16 cellular contexts compared by ENCODE assay signal in the genomic region with DNA sequence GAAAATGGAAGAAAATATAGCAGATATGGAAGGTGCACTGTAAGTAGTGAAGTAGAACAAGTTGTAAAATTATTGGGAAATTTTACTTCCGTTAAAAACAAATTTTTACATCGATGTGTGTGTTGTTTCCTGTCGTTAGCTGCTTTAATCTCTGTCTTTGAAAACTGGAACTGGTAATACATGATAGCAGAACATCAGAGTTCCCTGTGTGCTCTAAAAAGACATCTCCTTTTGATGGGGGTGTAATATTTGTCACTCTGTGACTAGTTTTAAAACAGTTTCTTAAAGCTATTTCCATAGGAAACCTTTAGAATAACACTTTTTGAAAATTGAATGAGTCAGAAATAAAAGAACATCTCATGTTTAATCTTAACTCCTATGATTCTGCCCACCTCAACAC. TPM values are rescaled to one million over a fixed set of nuclear protein-coding genes. Genes with fewer than 3 reads are reported as not detected.
DNase-seq lines count a peak whose midpoint lies in the region; ATAC-seq and TF ChIP-seq lines count a peak whose summit lies in the region.
"Had no signal": no experiment of that assay in that cellular context is flagged by ENCODE, and none has a peak within 500 bp of the region (broad histone marks: within the 10 kb centered on the region; RNA-seq: fewer than 3 reads in every experiment).

No MANE protein-coding gene starts in this region.

- H3K36me3 ChIP-seq in CD8-positive, alpha-beta T cell (ENCODE audit: insufficient read depth, low read length), result peaks cover 19% of the 10 kb centered on the region

- H3K4me1 ChIP-seq in CD8-positive, alpha-beta T cell (ENCODE audit: insufficient read depth, low read length), result no peaks in the 10 kb centered on the region
- H3K4me1 ChIP-seq: Peyer's patch had no signal

- intact Hi-C loops in activated naive CD4-positive, alpha-beta T cell treated with anti-CD3 and anti-CD28 coated beads for 36 hours (cut with micrococcal nuclease), result no loop called here
- intact Hi-C loops in CD8-positive, alpha-beta T cell (cut with DNase I, micrococcal nuclease), result loop anchor here in 1 of 2 experiments (2.0 kb wide), 1 partner anchor 21 kb away; no protein-coding TSS in a partner anchor
- intact Hi-C loops in cardiac septum (cut with DNase I), result no loop called here

- peaks cover 24% of the 10 kb centered on the region for H3K36me3 Mint-ChIP-seq in activated naive CD4-positive, alpha-beta T cell treated with anti-CD3 and anti-CD28 coated beads for 36 hours (ENCODE audit: low read depth)
- peaks cover 64% of the 10 kb centered on the region for H3K36me3 Mint-ChIP-seq in CD8-positive, alpha-beta T cell
- H3K36me3 Mint-ChIP-seq in activated T-helper 17 cell treated with anti-CD3 and anti-CD28 coated beads, Interleukin-2, amount 50 U/mL, for 72 hours (ENCODE audit: low read depth), result peaks cover 77% of the 10 kb centered on the region

- H3K27ac ChIP-seq in CD8-positive, alpha-beta T cell (ENCODE audit: low read depth, low read length), result no peak overlapping the region
- H3K27ac ChIP-seq: Peyer's patch had no signal

- no peak for TF ChIP-seq CTCF in CD8-positive, alpha-beta T cell (IDR thresholded peaks at IDR 0.05)

- H3K27ac Mint-ChIP-seq in activated naive CD4-positive, alpha-beta T cell treated with anti-CD3 and anti-CD28 coated beads for 36 hours, result peak overlapping the region; percentile 47
- H3K27ac Mint-ChIP-seq in CD8-positive, alpha-beta T cell, result peak overlapping the region; percentile 62
- peak overlapping the region; percentile 85 for H3K27ac Mint-ChIP-seq in activated T-helper 17 cell treated with anti-CD3 and anti-CD28 coated beads, Interleukin-2, amount 50 U/mL, for 72 hours

- H3K9me3 ChIP-seq in CD8-positive, alpha-beta T cell (ENCODE audit: low read length), result no peaks in the 10 kb centered on the region
- H3K9me3 ChIP-seq: Peyer's patch had no signal

- POLR2A ChIA-PET in CD8-positive, alpha-beta T cell (lab: Charles Lee), result interaction anchor here (0.6 to 1.7 kb wide), 2 partner anchors 170 to 212 kb away, joined by 3 to 4 read pairs; no protein-coding TSS in a partner anchor

- no peak overlapping the region for H3K4me3 ChIP-seq in CD8-positive, alpha-beta T cell (ENCODE audit: low read depth, low read length)
- H3K4me3 ChIP-seq: GM12878, Peyer's patch had no signal

- no peaks in the 10 kb centered on the region for H3K9me3 Mint-ChIP-seq in activated naive CD4-positive, alpha-beta T cell treated with anti-CD3 and anti-CD28 coated beads for 36 hours
- H3K9me3 Mint-ChIP-seq in CD8-positive, alpha-beta T cell, result no peaks in the 10 kb centered on the region
- no peaks in the 10 kb centered on the region for H3K9me3 Mint-ChIP-seq in activated T-helper 17 cell treated with anti-CD3 and anti-CD28 coated beads, Interleukin-2, amount 50 U/mL, for 72 hours

- H3K4me1 Mint-ChIP-seq in activated naive CD4-positive, alpha-beta T cell treated with anti-CD3 and anti-CD28 coated beads for 36 hours (ENCODE audit: low read depth), result peaks cover 31% of the 10 kb centered on the region
- peaks cover 41% of the 10 kb centered on the region for H3K4me1 Mint-ChIP-seq in CD8-positive, alpha-beta T cell (ENCODE audit: low read depth)
- peaks cover 15% of the 10 kb centered on the region for H3K4me1 Mint-ChIP-seq in activated T-helper 17 cell treated with anti-CD3 and anti-CD28 coated beads, Interleukin-2, amount 50 U/mL, for 72 hours

- no peak for DNase-seq in activated naive CD4-positive, alpha-beta T cell treated with anti-CD3 and anti-CD28 coated beads for 36 hours
- DNase-seq in activated naive CD4-positive, alpha-beta T cell treated with anti-CD3 and anti-CD28 coated beads, Interleukin-2, amount 50 U/mL, for 16 hours, result no peak
- DNase-seq in CD8-positive, alpha-beta T cell, result no peak
- DNase-seq in putamen (ENCODE audit: low spot score) (peak; percentile 39), cardiac septum (ENCODE audit: low spot score) (no peak), DMS79 treated with DMSO at 0.1 percent for 48 hours (lab: John Stamatoyannopoulos, UW) (no peak)
- DNase-seq: COR-L47, NCI-H1417 treated with DMSO at 0.1 percent for 48 hours, NCI-H2029, NCI-H2171 treated with DMSO at 0.1 percent for 48 hours, NCI-H774, Peyer's patch, Right ventricle myocardium superior had no signal

- CTCF ChIA-PET in activated naive CD4-positive, alpha-beta T cell treated with anti-CD3 and anti-CD28 coated beads for 36 hours (lab: Charles Lee), result interaction anchor here (1.9 kb wide), 1 partner anchor 11 kb away, joined by 7 read pairs; no protein-coding TSS in a partner anchor
- CTCF ChIA-PET in CD8-positive, alpha-beta T cell (lab: Charles Lee), result interaction anchor here (1.1 to 1.3 kb wide), 2 partner anchors 11 to 13 kb away, joined by 3 to 4 read pairs; no protein-coding TSS in a partner anchor

- no peaks in the 10 kb centered on the region for H3K27me3 Mint-ChIP-seq in activated naive CD4-positive, alpha-beta T cell treated with anti-CD3 and anti-CD28 coated beads for 36 hours (ENCODE audit: low read depth)
- no peaks in the 10 kb centered on the region for H3K27me3 Mint-ChIP-seq in CD8-positive, alpha-beta T cell (ENCODE audit: low read depth)
- no peaks in the 10 kb centered on the region for H3K27me3 Mint-ChIP-seq in activated T-helper 17 cell treated with anti-CD3 and anti-CD28 coated beads, Interleukin-2, amount 50 U/mL, for 72 hours

- ATAC-seq in CD8-positive, alpha-beta T cell, result peak; percentile 13
- peak; percentile 43 for ATAC-seq in activated T-helper 17 cell treated with anti-CD3 and anti-CD28 coated beads, Interleukin-2, amount 50 U/mL, for 72 hours (replicated peaks)
- no peak for ATAC-seq in HG03135 (IDR thresholded peaks at IDR 0.05; ENCODE audit: unreplicated experiment)
- ATAC-seq: GM12878 had no signal

- no peak overlapping the region for H3K4me3 Mint-ChIP-seq in activated naive CD4-positive, alpha-beta T cell treated with anti-CD3 and anti-CD28 coated beads for 36 hours
- no peak overlapping the region for H3K4me3 Mint-ChIP-seq in CD8-positive, alpha-beta T cell
- H3K4me3 Mint-ChIP-seq in activated T-helper 17 cell treated with anti-CD3 and anti-CD28 coated beads, Interleukin-2, amount 50 U/mL, for 72 hours, result peak overlapping the region; percentile 12

- H3K27me3 ChIP-seq in CD8-positive, alpha-beta T cell (ENCODE audit: insufficient read depth, low read length), result no peaks in the 10 kb centered on the region
- H3K27me3 ChIP-seq: Peyer's patch had no signal

RNA-seq across cellular contexts. Expression of gene COX7A2L, which starts 43.5 kb away (rescaled TPM):
- total RNA-seq in activated naive CD4-positive, alpha-beta T cell treated with anti-CD3 and anti-CD28 coated beads for 36 hours, result 100 to 1,000 TPM; 150 to 152 TPM
- 10 to 100 TPM; 56.9 to 60.8 TPM for total RNA-seq in CD8-positive, alpha-beta T cell
- 10 to 100 TPM; 60.7 to 94.8 TPM for total RNA-seq in activated T-helper 17 cell treated with anti-CD3 and anti-CD28 coated beads, Interleukin-2, amount 50 U/mL, for 72 hours
- total RNA-seq in cardiac septum, result 94.6 TPM
